In genomic region chr17:16448490-16448889, GRCh38 we compare ENCODE assay signal across 2 cellular contexts.
TF ChIP-seq lines count a peak whose summit lies in the region.

No MANE protein-coding gene starts in this region.

TF ChIP-seq in A549, 52 proteins besides CTCF, POLR2A, EP300 and RAD21:
- TF ChIP-seq ELK1 (IDR thresholded peaks at IDR 0.05; ENCODE audit: low read depth, low read length) (no peak), CEBPB (IDR thresholded peaks at IDR 0.05) (no peak)

TF ChIP-seq in GM12878, 131 proteins besides CTCF, POLR2A, EP300 and RAD21:
- TF ChIP-seq MLLT1 (IDR thresholded peaks at IDR 0.05) = no peak
- TF ChIP-seq CBX3 (IDR thresholded peaks at IDR 0.05; ENCODE audit: borderline replicate concordance, low read depth) = no peak
- TF ChIP-seq POU2F2 (IDR thresholded peaks at IDR 0.05; ENCODE audit: borderline replicate concordance, low read depth, low read length) = no peak
- no peak for TF ChIP-seq ZBTB11 (CRISPR knock-in tag; IDR thresholded peaks at IDR 0.05)
- no peak for TF ChIP-seq STAT3 (IDR thresholded peaks at IDR 0.05; ENCODE audit: low read depth, low read length)
- no peak for TF ChIP-seq YBX1 (IDR thresholded peaks at IDR 0.05)
